Comparison of ENCODE assay signal across 2 cellular contexts in genomic region chr19:11781295-11782057, GRCh38.
TF ChIP-seq lines count a peak whose summit lies in the region.

No MANE protein-coding gene starts in this region.

TF ChIP-seq in K562, 482 proteins besides CTCF, POLR2A, EP300 and RAD21 (continues in another document):
- TF ChIP-seq MITF (IDR thresholded peaks at IDR 0.05) = no peak
- TF ChIP-seq MIER1 (IDR thresholded peaks at IDR 0.05; ENCODE audit: low read depth) = no peak
- TF ChIP-seq PHTF2 (CRISPR knock-in tag; IDR thresholded peaks at IDR 0.05) = no peak
- TF ChIP-seq BRD4 (IDR thresholded peaks at IDR 0.05) = no peak
- TF ChIP-seq SETDB1 (IDR thresholded peaks at IDR 0.05; ENCODE audit: low read length) = no peak
- TF ChIP-seq TRIM24 (IDR thresholded peaks at IDR 0.05) = peak in 1 of 2 experiments; percentile 72; a peak in 2 of 4 replicates
- peak; percentile 99 for TF ChIP-seq ZNF75A (CRISPR knock-in tag; IDR thresholded peaks at IDR 0.05)
- TF ChIP-seq, protein P1, sequence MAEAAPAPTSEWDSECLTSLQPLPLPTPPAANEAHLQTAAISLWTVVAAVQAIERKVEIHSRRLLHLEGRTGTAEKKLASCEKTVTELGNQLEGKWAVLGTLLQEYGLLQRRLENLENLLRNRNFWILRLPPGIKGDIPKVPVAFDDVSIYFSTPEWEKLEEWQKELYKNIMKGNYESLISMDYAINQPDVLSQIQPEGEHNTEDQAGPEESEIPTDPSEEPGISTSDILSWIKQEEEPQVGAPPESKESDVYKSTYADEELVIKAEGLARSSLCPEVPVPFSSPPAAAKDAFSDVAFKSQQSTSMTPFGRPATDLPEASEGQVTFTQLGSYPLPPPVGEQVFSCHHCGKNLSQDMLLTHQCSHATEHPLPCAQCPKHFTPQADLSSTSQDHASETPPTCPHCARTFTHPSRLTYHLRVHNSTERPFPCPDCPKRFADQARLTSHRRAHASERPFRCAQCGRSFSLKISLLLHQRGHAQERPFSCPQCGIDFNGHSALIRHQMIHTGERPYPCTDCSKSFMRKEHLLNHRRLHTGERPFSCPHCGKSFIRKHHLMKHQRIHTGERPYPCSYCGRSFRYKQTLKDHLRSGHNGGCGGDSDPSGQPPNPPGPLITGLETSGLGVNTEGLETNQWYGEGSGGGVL (CRISPR knock-in tag; IDR thresholded peaks at IDR 0.05) = no peak
- peak; percentile 88; the same call in 1 of the 2 replicates for TF ChIP-seq XRCC3 (IDR thresholded peaks at IDR 0.05)
- no peak for TF ChIP-seq ZNF165 (CRISPR knock-in tag; IDR thresholded peaks at IDR 0.05; ENCODE audit: borderline replicate concordance)
- TF ChIP-seq CBX3 (IDR thresholded peaks at IDR 0.05; ENCODE audit: borderline replicate concordance in 1 of 2, low read length in 2 of 2) = peak in 1 of 2 experiments; percentile 93; a peak in 2 of 3 replicates
- TF ChIP-seq, protein P2, sequence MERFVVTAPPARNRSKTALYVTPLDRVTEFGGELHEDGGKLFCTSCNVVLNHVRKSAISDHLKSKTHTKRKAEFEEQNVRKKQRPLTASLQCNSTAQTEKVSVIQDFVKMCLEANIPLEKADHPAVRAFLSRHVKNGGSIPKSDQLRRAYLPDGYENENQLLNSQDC (CRISPR knock-in tag; IDR thresholded peaks at IDR 0.05) = no peak
- TF ChIP-seq SOX6 (IDR thresholded peaks at IDR 0.05) = peak; percentile 78
- TF ChIP-seq FOXJ2 (tag; IDR thresholded peaks at IDR 0.05) = no peak
- no peak for TF ChIP-seq GTF2A2 (tag; IDR thresholded peaks at IDR 0.05)
- TF ChIP-seq L3MBTL2 (IDR thresholded peaks at IDR 0.05) = peak; percentile 25; the same call in 1 of the 2 replicates
- peak; percentile 80; the same call in 1 of the 2 replicates for TF ChIP-seq CBX5 (IDR thresholded peaks at IDR 0.05; ENCODE audit: borderline replicate concordance, low read depth)
- TF ChIP-seq NCOR1 (IDR thresholded peaks at IDR 0.05) = no peak
- TF ChIP-seq, protein P3, sequence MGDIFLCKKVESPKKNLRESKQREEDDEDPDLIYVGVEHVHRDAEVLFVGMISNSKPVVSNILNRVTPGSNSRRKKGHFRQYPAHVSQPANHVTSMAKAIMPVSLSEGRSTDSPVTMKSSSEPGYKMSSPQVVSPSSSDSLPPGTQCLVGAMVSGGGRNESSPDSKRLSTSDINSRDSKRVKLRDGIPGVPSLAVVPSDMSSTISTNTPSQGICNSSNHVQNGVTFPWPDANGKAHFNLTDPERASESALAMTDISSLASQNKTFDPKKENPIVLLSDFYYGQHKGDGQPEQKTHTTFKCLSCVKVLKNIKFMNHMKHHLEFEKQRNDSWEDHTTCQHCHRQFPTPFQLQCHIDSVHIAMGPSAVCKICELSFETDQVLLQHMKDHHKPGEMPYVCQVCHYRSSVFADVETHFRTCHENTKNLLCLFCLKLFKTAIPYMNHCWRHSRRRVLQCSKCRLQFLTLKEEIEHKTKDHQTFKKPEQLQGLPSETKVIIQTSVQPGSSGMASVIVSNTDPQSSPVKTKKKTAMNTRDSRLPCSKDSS (IDR thresholded peaks at IDR 0.05; ENCODE audit: low read depth, partially characterized antibody) = peak; percentile 95

TF ChIP-seq in liver, 16 proteins besides CTCF, POLR2A, EP300 and RAD21:
- no peak for TF ChIP-seq TAF1 (conservative IDR thresholded peaks at IDR 0.05)
